ENCODE assay signal across 8 cellular contexts in genomic region chr12:127162902-127163301, GRCh38.
DNase-seq lines count a peak whose midpoint lies in the region; ATAC-seq, FAIRE-seq and TF ChIP-seq lines count a peak whose summit lies in the region.

No MANE protein-coding gene starts in this region.

- 0 to 4% methylated on average over 1 of the region's 1 CpG for WGBS in lower leg skin, 2 donors

- no peak for TF ChIP-seq POLR2A in lower leg skin (IDR thresholded peaks at IDR 0.05)

- TF ChIP-seq CTCF in lower leg skin (IDR thresholded peaks at IDR 0.05), result no peak
- no peak for TF ChIP-seq CTCF in D721Med (IDR thresholded peaks at IDR 0.05; ENCODE audit: insufficient read depth, missing control alignments)
- TF ChIP-seq CTCF in progenitor cell of endocrine pancreas (IDR thresholded peaks at IDR 0.05; ENCODE audit: unreplicated experiment), result no peak

- H3K27me3 Mint-ChIP-seq in activated CD8-positive, alpha-beta memory T cell treated with anti-CD3 and anti-CD28 coated beads, Interleukin-2, amount 10 ng/mL, durations not matched to agents 7 days and 5 days, result no peaks in the 10 kb centered on the region
- H3K27me3 Mint-ChIP-seq in progenitor cell of endocrine pancreas, result no peaks in the 10 kb centered on the region

- no peaks in the 10 kb centered on the region for H3K9me3 Mint-ChIP-seq in activated CD8-positive, alpha-beta memory T cell treated with anti-CD3 and anti-CD28 coated beads, Interleukin-2, amount 10 ng/mL, durations not matched to agents 7 days and 5 days (ENCODE audit: low read depth)
- H3K9me3 Mint-ChIP-seq in progenitor cell of endocrine pancreas (ENCODE audit: low read depth), result peaks cover 10% of the 10 kb centered on the region

- peak; percentile 85 for DNase-seq in activated CD8-positive, alpha-beta memory T cell treated with anti-CD3 and anti-CD28 coated beads, Interleukin-2, amount 10 ng/mL, durations not matched to agents 7 days and 5 days
- DNase-seq in iris pigment epithelial cell (ENCODE audit: low read depth) (peak; percentile 45), lower leg skin (ENCODE audit: low spot score in 2 of 2) (no peak), D721Med (ENCODE audit: insufficient read length, low spot score) (no peak), progenitor cell of endocrine pancreas (ENCODE audit: low spot score, unreplicated experiment) (no peak), HuH-7.5 (ENCODE audit: low spot score) (no peak)

- intact Hi-C loops in lower leg skin (cut with DNase I; ENCODE audit: low total_unique reads), result no loop called here

- CTCF ChIA-PET in activated CD8-positive, alpha-beta memory T cell treated with anti-CD3 and anti-CD28 coated beads, Interleukin-2, amount 10 ng/mL, durations not matched to agents 7 days and 5 days (lab: Charles Lee), result interaction anchor here (1.2 to 2.1 kb wide), 2 partner anchors 12 to 54 kb away, joined by 3 to 7 read pairs; no protein-coding TSS in a partner anchor

- peak; percentile 90 for ATAC-seq in GM18519 (IDR thresholded peaks at IDR 0.05; ENCODE audit: low FRiP score, unreplicated experiment)
- peak; percentile 64 for ATAC-seq in HG03135 (IDR thresholded peaks at IDR 0.05; ENCODE audit: unreplicated experiment)
- ATAC-seq in activated CD8-positive, alpha-beta memory T cell treated with anti-CD3 and anti-CD28 coated beads, Interleukin-2, amount 10 ng/mL, durations not matched to agents 7 days and 5 days, result peak; percentile 88

- peaks cover 17% of the 10 kb centered on the region for H3K36me3 Mint-ChIP-seq in activated CD8-positive, alpha-beta memory T cell treated with anti-CD3 and anti-CD28 coated beads, Interleukin-2, amount 10 ng/mL, durations not matched to agents 7 days and 5 days
- peaks cover 4% of the 10 kb centered on the region for H3K36me3 Mint-ChIP-seq in progenitor cell of endocrine pancreas (ENCODE audit: insufficient read depth)

- H3K27ac Mint-ChIP-seq in activated CD8-positive, alpha-beta memory T cell treated with anti-CD3 and anti-CD28 coated beads, Interleukin-2, amount 10 ng/mL, durations not matched to agents 7 days and 5 days, result peak overlapping the region; percentile 91
- H3K27ac Mint-ChIP-seq in progenitor cell of endocrine pancreas, result no peak overlapping the region

- H3K4me3 ChIP-seq in lower leg skin (ENCODE audit: low read depth, poor library complexity, severe bottlenecking), result no peak overlapping the region

- peak overlapping the region; percentile 27 for H3K4me3 Mint-ChIP-seq in activated CD8-positive, alpha-beta memory T cell treated with anti-CD3 and anti-CD28 coated beads, Interleukin-2, amount 10 ng/mL, durations not matched to agents 7 days and 5 days
- H3K4me3 Mint-ChIP-seq in progenitor cell of endocrine pancreas (ENCODE audit: low read depth), result no peak overlapping the region

- peaks cover 42% of the 10 kb centered on the region for H3K4me1 Mint-ChIP-seq in activated CD8-positive, alpha-beta memory T cell treated with anti-CD3 and anti-CD28 coated beads, Interleukin-2, amount 10 ng/mL, durations not matched to agents 7 days and 5 days
- H3K4me1 Mint-ChIP-seq in progenitor cell of endocrine pancreas (ENCODE audit: low read depth), result peaks cover 14% of the 10 kb centered on the region

- FAIRE-seq in D721Med (lab: Jason Lieb, UNC), result no peak

Comparison
In these comparisons a context has a peak if more than half of its experiments do, and no peak if none do; other contexts are left out.
1. DNase-seq: peak in activated CD8-positive, alpha-beta memory T cell treated with anti-CD3 and anti-CD28 coated beads, Interleukin-2, amount 10 ng/mL, durations not matched to agents 7 days and 5 days (single experiment) and iris pigment epithelial cell (single experiment); none in lower leg skin (0 of 2), D721Med (single experiment), progenitor cell of endocrine pancreas (single experiment) and HuH-7.5 (single experiment).
2. Peak in every context shown above with its lines, with median percentiles within 50 percentile points of each other: ATAC-seq.